Comparison of ENCODE assay signal across 9 cellular contexts in genomic region chr20:63863021-63863797, GRCh38. TPM values are rescaled to one million over a fixed set of nuclear protein-coding genes. Genes with fewer than 3 reads are reported as not detected.
DNase-seq lines count a peak whose midpoint lies in the region; ATAC-seq, FAIRE-seq and TF ChIP-seq lines count a peak whose summit lies in the region.
"Had no signal": no experiment of that assay in that cellular context is flagged by ENCODE, and none has a peak within 500 bp of the region (broad histone marks: within the 10 kb centered on the region; RNA-seq: fewer than 3 reads in every experiment).

No MANE protein-coding gene starts in this region.

- peaks cover 29 to 42% of the 10 kb centered on the region in 2 donors for H3K4me1 ChIP-seq in gastrocnemius medialis

- DNase-seq in GM12865 (ENCODE audit: low read depth), result no peak
- no peak for DNase-seq in T-helper 17 cell
- DNase-seq in fibroblast of mammary gland (ENCODE audit: low read depth), result no peak
- DNase-seq in gastrocnemius medialis, result no peak
- no peak for DNase-seq in H54 (ENCODE audit: insufficient read length, low spot score)
- no peak for DNase-seq in GM03348 (ENCODE audit: low spot score)
- DNase-seq in SW 1271 (lab: John Stamatoyannopoulos, UW), result no peak
- no peak for DNase-seq in GM19239 (ENCODE audit: insufficient read length, low spot score)

- ATAC-seq in T-helper 17 cell (no peak), gastrocnemius medialis (no peak)

- FAIRE-seq in H54 (lab: Jason Lieb, UNC) (no peak), GM19239 (lab: Jason Lieb, UNC) (no peak)

- H3K9me3 ChIP-seq in T-helper 17 cell (ENCODE audit: control insufficient read depth, low read length, poor library complexity, severe bottlenecking), result no peaks in the 10 kb centered on the region
- no peaks in the 10 kb centered on the region for H3K9me3 ChIP-seq in gastrocnemius medialis

- no peaks in the 10 kb centered on the region for H3K36me3 Mint-ChIP-seq in T-helper 17 cell (ENCODE audit: low read depth)

- no peaks in the 10 kb centered on the region for H3K27me3 Mint-ChIP-seq in T-helper 17 cell

- in situ Hi-C loops in gastrocnemius medialis (cut with MboI; ENCODE audit: low sequenced_read_pairs in 4 of 4), result loop anchor here in 1 of 4 donors (10.0 kb wide), 1 partner anchor 78 kb away; no protein-coding TSS in a partner anchor

- TF ChIP-seq CTCF in GM12865 (IDR thresholded peaks at IDR 0.05; ENCODE audit: insufficient read depth, low read depth, low read length, missing control alignments), result no peak
- no peak for TF ChIP-seq CTCF in fibroblast of mammary gland (conservative IDR thresholded peaks at IDR 0.05; ENCODE audit: control insufficient read depth, insufficient read depth, low read depth, low read length)
- TF ChIP-seq CTCF in gastrocnemius medialis (IDR thresholded peaks at IDR 0.05 in 4 of 5, conservative IDR thresholded peaks at IDR 0.05 in 1 of 5), result no peak

- intact Hi-C loops in gastrocnemius medialis (cut with DNase I; ENCODE audit: low total_unique reads), result loop anchor here (10.0 kb wide), 1 partner anchor 238 kb away; the partner anchor contains the start of gene GMEB2

- peaks cover 28% of the 10 kb centered on the region for H3K4me1 Mint-ChIP-seq in T-helper 17 cell

- H3K27ac ChIP-seq in gastrocnemius medialis, result peak overlapping the region; percentile 97 to 99 (median 98)

- H3K27me3 ChIP-seq in gastrocnemius medialis, result no peaks in the 10 kb centered on the region

- H3K27ac Mint-ChIP-seq in T-helper 17 cell, result peak overlapping the region; percentile 97

- H3K4me3 ChIP-seq in GM12865 (ENCODE audit: low read depth, low read length) (peak overlapping the region; percentile 94), fibroblast of mammary gland (ENCODE audit: control insufficient read depth, low read depth, low read length) (peak overlapping the region; percentile 74), gastrocnemius medialis (peak overlapping the region; percentile 70 to 99 (median 88))

- H3K36me3 ChIP-seq in gastrocnemius medialis, result no peaks in the 10 kb centered on the region

- TF ChIP-seq POLR2A in gastrocnemius medialis (IDR thresholded peaks at IDR 0.05) (no peak), H54 (IDR thresholded peaks at IDR 0.05; ENCODE audit: low read depth, low read length) (no peak)

- H3K4me3 Mint-ChIP-seq in T-helper 17 cell, result peak overlapping the region; percentile 98

RNA-seq across cellular contexts. Expression of gene TPD52L2, which starts 1.9 kb away (rescaled TPM):
- total RNA-seq in T-helper 17 cell (10 to 100 TPM; 26.9 to 29.9 TPM), gastrocnemius medialis (10 to 100 TPM; 57.7 to 92.4 (median 59.8) TPM)

RNA-seq across cellular contexts. Expression of gene ABHD16B, which starts 1.9 kb away (rescaled TPM):
- total RNA-seq in T-helper 17 cell (not detected), gastrocnemius medialis (not detected)
- total RNA-seq: RPMI7951 had no signal

RNA-seq across cellular contexts. Expression of gene DNAJC5, which starts 31.7 kb away (rescaled TPM):
- total RNA-seq in T-helper 17 cell, result 10 to 100 TPM; 35.7 to 39.0 TPM
- 10 to 100 TPM; 18.5 to 26.4 (median 22.5) TPM for total RNA-seq in gastrocnemius medialis

RNA-seq across cellular contexts. Expression of gene ZBTB46, which starts 32.1 kb away (rescaled TPM):
- total RNA-seq in T-helper 17 cell (under 1 TPM; 0.21 to 0.72 TPM), gastrocnemius medialis (1 to 10 TPM; 4.3 to 7.1 (median 5.6) TPM)
